In the genomic region with DNA sequence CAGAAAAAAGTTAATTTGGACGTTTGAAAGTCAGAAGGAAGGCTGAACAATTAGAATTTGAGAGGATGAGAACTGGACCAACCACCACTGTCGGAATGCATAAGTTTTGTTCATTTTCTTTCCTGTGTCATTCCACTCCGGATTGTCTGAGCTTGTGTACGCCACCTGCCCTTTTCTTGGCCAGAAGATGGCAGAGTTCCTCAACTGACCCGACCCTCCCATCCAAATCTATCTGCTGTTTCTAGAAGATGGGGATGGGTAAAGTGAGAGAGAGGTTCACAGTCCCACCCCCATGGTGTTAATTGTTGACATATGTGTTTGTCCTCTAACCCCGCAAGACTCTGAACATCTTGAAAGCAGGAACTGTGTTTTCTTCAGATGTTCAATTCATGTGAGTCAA, we compare ENCODE assay signal across 10 cellular contexts.
DNase-seq lines count a peak whose midpoint lies in the region; ATAC-seq and TF ChIP-seq lines count a peak whose summit lies in the region.
"Had no signal": no experiment of that assay in that cellular context is flagged by ENCODE, and none has a peak within 500 bp of the region (broad histone marks: within the 10 kb centered on the region; RNA-seq: fewer than 3 reads in every experiment).

No MANE protein-coding gene starts in this region.

- no peaks in the 10 kb centered on the region for H3K27me3 ChIP-seq in A673 (replicated peaks; ENCODE audit: insufficient read depth, low read depth, low read length, poor library complexity)
- no peaks in the 10 kb centered on the region for H3K27me3 ChIP-seq in esophagus muscularis mucosa

- H3K9me3 ChIP-seq in A673 (ENCODE audit: low read depth, low read length, poor library complexity, severe bottlenecking), result no peaks in the 10 kb centered on the region
- H3K9me3 ChIP-seq in esophagus muscularis mucosa, result no peaks in the 10 kb centered on the region
- H3K9me3 ChIP-seq: gastroesophageal sphincter had no signal

- ATAC-seq in HG03571 (IDR thresholded peaks at IDR 0.05; ENCODE audit: unreplicated experiment) (no peak), GM19023 (IDR thresholded peaks at IDR 0.05; ENCODE audit: unreplicated experiment) (no peak)
- ATAC-seq: gastroesophageal sphincter had no signal

- H3K4me3 ChIP-seq in A673 (ENCODE audit: low read depth, low read length, poor library complexity, severe bottlenecking), result no peak overlapping the region
- H3K4me3 ChIP-seq in esophagus muscularis mucosa, result no peak overlapping the region
- H3K4me3 ChIP-seq: gastroesophageal sphincter had no signal

- H3K27ac ChIP-seq in A673 (ENCODE audit: low read depth, low read length, poor library complexity, severe bottlenecking) (peak overlapping the region; percentile 69), esophagus muscularis mucosa (replicated peaks in 1 of 4) (no peak overlapping the region)
- H3K27ac ChIP-seq: gastroesophageal sphincter had no signal

- intact Hi-C loops in A673 (cut with micrococcal nuclease; ENCODE audit: unreplicated experiment), result no loop called here
- intact Hi-C loops in esophagus muscularis mucosa (cut with DNase I), result no loop called here

- BruUV-seq in A673 (replicated peaks; lab: Mats Ljungman, UMichigan), result no TSS peak

- WGBS in esophagus muscularis mucosa, result 40% methylated on average over 6 of the region's 6 CpGs

- CTCF ChIA-PET in A673 (lab: Charles Lee), result no interaction called here

- no peaks in the 10 kb centered on the region for H3K36me3 ChIP-seq in A673 (ENCODE audit: insufficient read depth, low read length, poor library complexity, severe bottlenecking)
- no peaks in the 10 kb centered on the region for H3K36me3 ChIP-seq in esophagus muscularis mucosa
- H3K36me3 ChIP-seq: gastroesophageal sphincter had no signal

- TF ChIP-seq CTCF in A673 (conservative IDR thresholded peaks at IDR 0.05; ENCODE audit: low read depth, low read length) (peak; percentile 60), esophagus muscularis mucosa (IDR thresholded peaks at IDR 0.05) (peak in 1 of 3 experiments; percentile 7)

- DNase-seq in A673 (ENCODE audit: low spot score) (peak; percentile 80), ELF-1 (ENCODE audit: low read depth, low spot score) (peak; percentile 34), NCI-H748 treated with DMSO at 0.1 percent for 48 hours (lab: John Stamatoyannopoulos, UW) (peak; percentile 25), esophagus muscularis mucosa (ENCODE audit: extremely low spot score) (peak; percentile 80), NCI-H446 (lab: John Stamatoyannopoulos, UW) (no peak), ureter (ENCODE audit: low spot score) (no peak)
- DNase-seq: RPMI8226 had no signal

- H3K4me1 ChIP-seq in A673 (ENCODE audit: insufficient read depth, low read length, poor library complexity, severe bottlenecking) (peaks cover 66% of the 10 kb centered on the region), esophagus muscularis mucosa (no peaks in the 10 kb centered on the region)
- H3K4me1 ChIP-seq: gastroesophageal sphincter had no signal

- TF ChIP-seq EP300 in esophagus muscularis mucosa (IDR thresholded peaks at IDR 0.05), result no peak

- TF ChIP-seq POLR2A in esophagus muscularis mucosa (IDR thresholded peaks at IDR 0.05; ENCODE audit: low read depth), result no peak

- POLR2A ChIA-PET in A673 (lab: Charles Lee; ENCODE audit: low non-redundant PET), result interaction anchor here (1.0 kb wide), 1 partner anchor 30 kb away, joined by 33 read pairs; no protein-coding TSS in a partner anchor

Comparison
In these comparisons a context has a peak if more than half of its experiments do, and no peak if none do; other contexts are left out.
1. DNase-seq: peak in A673 (single experiment), ELF-1 (single experiment), NCI-H748 treated with DMSO at 0.1 percent for 48 hours (single experiment) and esophagus muscularis mucosa (single experiment); none in NCI-H446 (0 of 2) and ureter (single experiment).